Comparison of ENCODE assay signal across 19 cellular contexts in genomic region chr3:56998081-56998529, GRCh38.
DNase-seq lines count a peak whose midpoint lies in the region; ATAC-seq and TF ChIP-seq lines count a peak whose summit lies in the region.
"Had no signal": no experiment of that assay in that cellular context is flagged by ENCODE, and none has a peak within 500 bp of the region (broad histone marks: within the 10 kb centered on the region; RNA-seq: fewer than 3 reads in every experiment).

No MANE protein-coding gene starts in this region.

- ATAC-seq in SK-N-SH treated with all-trans-retinoic acid at 6 μM for 48 hours (no peak), HG03521 (IDR thresholded peaks at IDR 0.05; ENCODE audit: unreplicated experiment) (no peak)
- ATAC-seq: WTC11 had no signal

- no peaks in the 10 kb centered on the region for H4K20me1 ChIP-seq in SK-N-SH (ENCODE audit: insufficient read depth)

- H3K4me1 Mint-ChIP-seq in nephron, result peaks cover 53% of the 10 kb centered on the region

- POLR2A ChIA-PET in SK-N-SH (lab: Yijun Ruan, JAX), result interaction anchor here (0.7 kb wide), 1 partner anchor 589 kb away, joined by 3 read pairs; no protein-coding TSS in a partner anchor

- H3K36me3 ChIP-seq in SK-N-SH (replicated peaks in 1 of 2; ENCODE audit: control insufficient read depth in 1 of 2, insufficient read depth in 2 of 2, low read length in 1 of 2), result no peaks in the 10 kb centered on the region
- H3K36me3 ChIP-seq in colonic mucosa, result no peaks in the 10 kb centered on the region
- no peaks in the 10 kb centered on the region for H3K36me3 ChIP-seq in testis (ENCODE audit: low read depth, missing control alignments)

- H3K27me3 ChIP-seq in SK-N-SH (ENCODE audit: insufficient read depth), result no peaks in the 10 kb centered on the region
- H3K27me3 ChIP-seq in colonic mucosa, result no peaks in the 10 kb centered on the region
- H3K27me3 ChIP-seq in testis, result no peaks in the 10 kb centered on the region

- no peaks in the 10 kb centered on the region for H3K9me3 ChIP-seq in SK-N-SH
- no peaks in the 10 kb centered on the region for H3K9me3 ChIP-seq in colonic mucosa
- no peaks in the 10 kb centered on the region for H3K9me3 ChIP-seq in testis

- TF ChIP-seq RAD21 in SK-N-SH (IDR thresholded peaks at IDR 0.05; ENCODE audit: low read length), result no peak

- TF ChIP-seq CTCF in SK-N-SH (IDR thresholded peaks at IDR 0.05), result no peak
- TF ChIP-seq CTCF in colonic mucosa (IDR thresholded peaks at IDR 0.05), result no peak
- no peak for TF ChIP-seq CTCF in nephron (IDR thresholded peaks at IDR 0.05; ENCODE audit: unreplicated experiment in 3 of 3)
- TF ChIP-seq CTCF in testis (IDR thresholded peaks at IDR 0.05), result no peak

- CTCF ChIA-PET in SK-N-SH (lab: Yijun Ruan, JAX), result interaction anchor here (0.9 to 4.0 kb wide), 6 partner anchors 8 to 296 kb away, joined by 3 to 57 read pairs (median 10); no protein-coding TSS in a partner anchor

- TF ChIP-seq POLR2A in testis (IDR thresholded peaks at IDR 0.05), result no peak

- no peaks in the 10 kb centered on the region for H3K36me3 Mint-ChIP-seq in nephron (ENCODE audit: low read depth)
- H3K36me3 Mint-ChIP-seq: WTC11 had no signal

- WGBS in SK-N-SH (ENCODE audit: low lambda C conversion rate), result 85% methylated on average over 3 of the region's 3 CpGs
- 16 to 39% methylated on average over 3 of the region's 3 CpGs for WGBS in testis, 2 donors

- peak overlapping the region in 2 of 3 experiments; percentile 2 to 12 for H3K4me3 Mint-ChIP-seq in nephron
- H3K4me3 Mint-ChIP-seq: WTC11 had no signal

- no peak overlapping the region for H3K27ac ChIP-seq in SK-N-SH (ENCODE audit: low read depth in 2 of 2, low read length in 1 of 2)
- peak overlapping the region; percentile 20 for H3K27ac ChIP-seq in colonic mucosa
- peak overlapping the region; percentile 21 to 50 for H3K27ac ChIP-seq in testis
- H3K27ac ChIP-seq: PC-9 had no signal

- H3K4me3 ChIP-seq in SK-N-SH (ENCODE audit: low read depth in 2 of 2, low read length in 1 of 2) (no peak overlapping the region), colonic mucosa (no peak overlapping the region), testis (no peak overlapping the region)
- H3K4me3 ChIP-seq: PC-9 had no signal

- intact Hi-C loops in colonic mucosa (cut with DNase I) (loop anchor here (5.0 kb wide), 1 partner anchor 79 kb away; no protein-coding TSS in a partner anchor), testis (cut with DNase I; ENCODE audit: low total_unique reads) (no loop called here)

- no peaks in the 10 kb centered on the region for H3K9me3 Mint-ChIP-seq in nephron
- H3K9me3 Mint-ChIP-seq: activated T-helper 2 cell treated with anti-CD3 and anti-CD28 coated beads, Interferon-gamma antibody, Interleukin-2, Interleukin-4, amounts not matched to agents 10 μg/mL and 5 μg/mL and 100 μg/mL, durations not matched to agents 14 hours and 24 hours and 36 hours had no signal

- TF ChIP-seq EP300 in SK-N-SH (IDR thresholded peaks at IDR 0.05; ENCODE audit: borderline replicate concordance in 1 of 2, low read depth in 1 of 2, low read length in 1 of 2), result no peak

- no peak for DNase-seq in SK-N-SH
- DNase-seq in colonic mucosa, result no peak
- no peak for DNase-seq in testis
- DNase-seq in HuH-7.5 (ENCODE audit: low spot score), result no peak
- DNase-seq in DMS 273 treated with DMSO at 0.1 percent for 48 hours (lab: John Stamatoyannopoulos, UW), result no peak
- DNase-seq: activated CD8-positive, alpha-beta memory T cell treated with anti-CD3 and anti-CD28 coated beads for 24 hours; amniotic stem cell; DMS79; NCI-H187; NCI-H510A; PC-9; retina; stimulated activated CD8-positive, alpha-beta memory T cell treated with anti-CD3 and anti-CD28 coated beads, Interleukin-4, amount 100 ng/mL, for 48 hours; SW 1271 had no signal

- H2AFZ ChIP-seq in SK-N-SH (ENCODE audit: low read depth), result 0 out of 2 replicates have a peak overlapping the region, but pooled peaks have one; percentile 31
- H2AFZ ChIP-seq: PC-9 had no signal

- peak overlapping the region; percentile 67 to 97 (median 82) for H3K27ac Mint-ChIP-seq in nephron
- H3K27ac Mint-ChIP-seq: activated T-helper 2 cell treated with anti-CD3 and anti-CD28 coated beads, Interferon-gamma antibody, Interleukin-2, Interleukin-4, amounts not matched to agents 10 μg/mL and 5 μg/mL and 100 μg/mL, durations not matched to agents 14 hours and 24 hours and 36 hours; WTC11 had no signal

- H3K4me1 ChIP-seq in SK-N-SH (ENCODE audit: control insufficient read depth in 1 of 2, insufficient read depth in 2 of 2, low read depth in 1 of 2, low read length in 1 of 2) (no peaks in the 10 kb centered on the region), colonic mucosa (no peaks in the 10 kb centered on the region), testis (peaks cover 26% of the 10 kb centered on the region)

- H3K27me3 Mint-ChIP-seq in nephron (ENCODE audit: low read depth), result no peaks in the 10 kb centered on the region

- H3F3A ChIP-seq in SK-N-SH (replicated peaks; ENCODE audit: insufficient read depth), result no peaks in the 10 kb centered on the region

- no peak overlapping the region for H3K9ac ChIP-seq in SK-N-SH
- no peak overlapping the region for H3K9ac ChIP-seq in colonic mucosa (ENCODE audit: low read depth in 2 of 2, low read length in 2 of 2)

- H3K79me2 ChIP-seq in SK-N-SH (ENCODE audit: insufficient read depth), result no peaks in the 10 kb centered on the region

- H3K9me2 ChIP-seq in SK-N-SH, result no peaks in the 10 kb centered on the region

- H3K4me2 ChIP-seq in SK-N-SH, result no peak overlapping the region
- H3K4me2 ChIP-seq: PC-9 had no signal

TF ChIP-seq in SK-N-SH, 30 proteins besides CTCF, POLR2A, EP300 and RAD21:
- TF ChIP-seq MXI1 (IDR thresholded peaks at IDR 0.05; ENCODE audit: low read depth, low read length), result no peak
- no peak for TF ChIP-seq MEF2A (IDR thresholded peaks at IDR 0.05; ENCODE audit: borderline replicate concordance, low read depth)

TF ChIP-seq in SK-N-SH treated with all-trans-retinoic acid at 6 μM for 48 hours, 23 proteins besides CTCF, POLR2A, EP300 and RAD21 (continues in another document):
- TF ChIP-seq CSRNP3 (CRISPR knock-in tag; IDR thresholded peaks at IDR 0.05), result no peak
- no peak for TF ChIP-seq RARB (CRISPR knock-in tag; IDR thresholded peaks at IDR 0.05)
- no peak for TF ChIP-seq ISL1 (CRISPR knock-in tag; IDR thresholded peaks at IDR 0.05)
- TF ChIP-seq BACH2 (CRISPR knock-in tag; IDR thresholded peaks at IDR 0.05; ENCODE audit: borderline replicate concordance), result no peak
- TF ChIP-seq TCF4 (CRISPR knock-in tag; IDR thresholded peaks at IDR 0.05; ENCODE audit: borderline replicate concordance), result no peak
- TF ChIP-seq PATZ1 (CRISPR knock-in tag; IDR thresholded peaks at IDR 0.05; ENCODE audit: borderline replicate concordance), result no peak
- no peak for TF ChIP-seq ZNF565 (CRISPR knock-in tag; conservative IDR thresholded peaks at IDR 0.05; ENCODE audit: low read depth)
- no peak for TF ChIP-seq ZFP30 (CRISPR knock-in tag; IDR thresholded peaks at IDR 0.05)
- TF ChIP-seq TOX (CRISPR knock-in tag; IDR thresholded peaks at IDR 0.05; ENCODE audit: borderline replicate concordance), result no peak
- no peak for TF ChIP-seq TSHZ2 (CRISPR knock-in tag; IDR thresholded peaks at IDR 0.05)
- no peak for TF ChIP-seq ZNF8 (CRISPR knock-in tag; IDR thresholded peaks at IDR 0.05)

Comparison
In these comparisons a context has a peak if more than half of its experiments do, and no peak if none do; other contexts are left out.
1. H3K27ac ChIP-seq: peak in colonic mucosa (single experiment) and testis (2 of 2); none in SK-N-SH (0 of 2).